28 cellular contexts compared by ENCODE assay signal in the genomic region with DNA sequence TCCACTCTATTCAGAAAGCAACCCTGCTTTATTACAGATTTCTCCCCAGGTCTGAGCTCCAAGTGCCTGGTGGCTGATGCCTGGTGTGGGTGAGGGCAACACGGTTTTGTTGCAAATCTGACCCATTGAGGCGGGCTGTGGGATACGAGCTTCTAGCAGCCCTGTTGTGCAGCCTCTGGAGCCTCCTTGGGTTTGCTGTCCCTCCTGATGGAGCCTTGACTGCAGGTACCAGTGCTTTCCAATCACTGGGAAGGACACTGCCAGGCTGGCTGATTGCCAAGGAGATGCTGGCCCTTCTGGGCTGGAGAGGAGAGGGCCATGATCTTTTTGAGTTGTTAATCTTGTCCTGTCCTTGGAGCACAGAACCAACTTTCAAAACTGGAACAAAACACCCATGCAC.
"Had no signal": no experiment of that assay in that cellular context is flagged by ENCODE, and none has a peak within 500 bp of the region (broad histone marks: within the 10 kb centered on the region; RNA-seq: fewer than 3 reads in every experiment).

No MANE protein-coding gene starts in this region.

- H3K36me3 ChIP-seq: colonic mucosa, esophagus muscularis mucosa, esophagus squamous epithelium, gastrocnemius medialis, gastroesophageal sphincter, heart left ventricle, heart right ventricle had no signal

- H3K27me3 Mint-ChIP-seq: dendritic cell treated with granulocyte-macrophage colony-stimulating factor and Interleukin-4, amounts not matched to agents 40 ng/mL and 50 ng/mL, for 4 days had no signal

- FAIRE-seq: colon, endometrium, endothelial cell of umbilical vein, frontal cortex had no signal

- H3K4me1 ChIP-seq: colonic mucosa, esophagus muscularis mucosa, esophagus squamous epithelium, foreskin keratinocyte, gastrocnemius medialis, gastroesophageal sphincter, heart left ventricle, heart right ventricle had no signal

- H3K9me3 ChIP-seq: colonic mucosa, esophagus squamous epithelium, gastrocnemius medialis, gastroesophageal sphincter had no signal

- ATAC-seq: effector memory CD8-positive, alpha-beta T cell; esophagus mucosa; foreskin keratinocyte; gastrocnemius medialis; gastroesophageal sphincter; heart left ventricle; heart right ventricle had no signal

- H3K9me3 Mint-ChIP-seq: dendritic cell treated with granulocyte-macrophage colony-stimulating factor and Interleukin-4, amounts not matched to agents 40 ng/mL and 50 ng/mL, for 4 days; effector memory CD8-positive, alpha-beta T cell had no signal

- DNase-seq: colonic mucosa; cortex of kidney; dermis blood vessel endothelial cell; dorsolateral prefrontal cortex; effector CD4-positive, alpha-beta T cell; effector CD8-positive, alpha-beta T cell; effector memory CD4-positive, alpha-beta T cell; effector memory CD8-positive, alpha-beta T cell; endodermal cell; erythroblast; esophagus squamous epithelium; foreskin fibroblast; foreskin keratinocyte; foreskin melanocyte; gastrocnemius medialis; glutamatergic neuron; heart left ventricle; heart right ventricle had no signal

- H3K27ac Mint-ChIP-seq: dendritic cell treated with granulocyte-macrophage colony-stimulating factor and Interleukin-4, amounts not matched to agents 40 ng/mL and 50 ng/mL, for 4 days; effector memory CD8-positive, alpha-beta T cell; endodermal cell had no signal

- H3K27me3 ChIP-seq: colonic mucosa, esophagus muscularis mucosa, gastrocnemius medialis, gastroesophageal sphincter, heart left ventricle, heart right ventricle had no signal

- H3K27ac ChIP-seq: colonic mucosa, coronary artery, dorsolateral prefrontal cortex, epithelial cell of prostate, esophagus muscularis mucosa, esophagus squamous epithelium, foreskin keratinocyte, gastrocnemius medialis, gastroesophageal sphincter, heart left ventricle, heart right ventricle had no signal

- H3K4me3 ChIP-seq: colonic mucosa, coronary artery, dorsolateral prefrontal cortex, esophagus muscularis mucosa, esophagus squamous epithelium, gastrocnemius medialis, gastroesophageal sphincter, heart left ventricle, heart right ventricle had no signal

- H3K4me3 Mint-ChIP-seq: dendritic cell treated with granulocyte-macrophage colony-stimulating factor and Interleukin-4, amounts not matched to agents 40 ng/mL and 50 ng/mL, for 4 days; effector memory CD8-positive, alpha-beta T cell; endodermal cell had no signal
